4 cellular contexts compared by ENCODE assay signal in the genomic region with DNA sequence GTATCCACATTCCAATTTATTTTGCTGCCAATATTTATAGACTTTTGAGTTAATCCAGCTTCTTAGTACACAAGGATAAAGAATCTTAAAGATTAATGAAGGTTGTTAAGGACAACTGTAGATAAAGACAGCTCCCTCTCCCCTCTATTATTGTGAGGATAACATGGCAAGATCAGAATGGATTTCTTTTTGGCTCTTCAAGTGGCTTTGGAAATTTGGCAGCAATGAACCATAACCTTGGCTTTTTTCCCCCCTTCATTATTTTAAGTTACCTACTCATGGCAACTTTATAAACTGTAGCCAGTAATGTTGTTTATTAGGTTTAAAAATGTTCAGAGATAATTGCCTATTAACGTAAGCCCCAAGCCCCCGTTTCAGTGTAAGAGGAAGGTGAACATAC.
"Had no signal": no experiment of that assay in that cellular context is flagged by ENCODE, and none has a peak within 500 bp of the region (broad histone marks: within the 10 kb centered on the region; RNA-seq: fewer than 3 reads in every experiment).

No MANE protein-coding gene starts in this region.

- DNase-seq: H9, HCEC 1CT had no signal

- H2AFZ ChIP-seq: GM23338 had no signal

- H3K27ac ChIP-seq: HL-60 had no signal

- H3K4me2 ChIP-seq: GM23338 had no signal

- H3K4me3 ChIP-seq: GM23338 had no signal
